In genomic region chrX:77960567-77960966, GRCh38 we compare ENCODE assay signal across 1 cellular context.
TF ChIP-seq lines count a peak whose summit lies in the region.

No MANE protein-coding gene starts in this region.

TF ChIP-seq in SK-N-SH treated with all-trans-retinoic acid at 6 μM for 48 hours, 23 proteins besides CTCF, POLR2A, EP300 and RAD21:
- TF ChIP-seq POU6F1 (CRISPR knock-in tag; IDR thresholded peaks at IDR 0.05; ENCODE audit: borderline replicate concordance, low read depth) (no peak), RARB (CRISPR knock-in tag; IDR thresholded peaks at IDR 0.05) (no peak), ZNF70 (CRISPR knock-in tag; IDR thresholded peaks at IDR 0.05) (no peak), CREB5 (CRISPR knock-in tag; IDR thresholded peaks at IDR 0.05; ENCODE audit: low read depth) (no peak), ZFP30 (CRISPR knock-in tag; IDR thresholded peaks at IDR 0.05) (no peak), ESRRG (CRISPR knock-in tag; IDR thresholded peaks at IDR 0.05) (no peak), ZFP3 (CRISPR knock-in tag; IDR thresholded peaks at IDR 0.05) (no peak), PATZ1 (CRISPR knock-in tag; IDR thresholded peaks at IDR 0.05; ENCODE audit: borderline replicate concordance) (no peak), TCF4 (CRISPR knock-in tag; IDR thresholded peaks at IDR 0.05; ENCODE audit: borderline replicate concordance) (no peak), ZNF8 (CRISPR knock-in tag; IDR thresholded peaks at IDR 0.05) (no peak), CSDC2 (CRISPR knock-in tag; IDR thresholded peaks at IDR 0.05) (no peak), CSRNP3 (CRISPR knock-in tag; IDR thresholded peaks at IDR 0.05) (no peak), OSR1 (CRISPR knock-in tag; IDR thresholded peaks at IDR 0.05) (no peak), ISL1 (CRISPR knock-in tag; IDR thresholded peaks at IDR 0.05) (no peak), TSHZ2 (CRISPR knock-in tag; IDR thresholded peaks at IDR 0.05) (no peak), SNAI2 (CRISPR knock-in tag; IDR thresholded peaks at IDR 0.05) (no peak), BACH2 (CRISPR knock-in tag; IDR thresholded peaks at IDR 0.05; ENCODE audit: borderline replicate concordance) (no peak), ARNTL (CRISPR knock-in tag; IDR thresholded peaks at IDR 0.05; ENCODE audit: borderline replicate concordance, low read depth) (no peak), PPARA (CRISPR knock-in tag; IDR thresholded peaks at IDR 0.05; ENCODE audit: borderline replicate concordance) (no peak), GLIS3 (CRISPR knock-in tag; IDR thresholded peaks at IDR 0.05) (no peak)
